Comparison of ENCODE assay signal across 17 cellular contexts in the genomic region with DNA sequence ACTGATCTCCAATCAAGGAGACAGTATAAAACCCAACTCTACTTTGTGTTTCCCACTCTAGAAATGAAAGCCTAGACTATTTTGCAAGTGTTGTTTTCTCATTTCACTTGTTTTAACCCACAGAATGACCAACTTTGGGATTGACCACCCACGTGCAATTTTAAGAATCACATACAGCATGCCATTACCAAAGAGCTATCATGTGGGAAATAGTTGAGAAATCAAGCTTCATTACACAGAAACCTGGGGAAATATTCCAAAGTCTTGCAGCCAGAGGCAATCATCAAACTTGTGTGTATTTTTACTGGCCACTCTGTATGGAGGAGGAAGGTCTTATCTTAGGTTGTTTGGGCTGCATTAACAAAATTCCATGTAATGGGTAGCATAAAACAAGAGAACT.
A peak's percentile ranks its signal among the peaks of the same experiment; 100 is the strongest.
DNase-seq lines count a peak whose midpoint lies in the region; ATAC-seq and TF ChIP-seq lines count a peak whose summit lies in the region.
"Had no signal": no experiment of that assay in that cellular context is flagged by ENCODE, and none has a peak within 500 bp of the region (broad histone marks: within the 10 kb centered on the region; RNA-seq: fewer than 3 reads in every experiment).

No MANE protein-coding gene starts in this region.

- no peak overlapping the region for H3K4me3 Mint-ChIP-seq in stimulated activated effector memory CD8-positive, alpha-beta T cell treated with anti-CD3 and anti-CD28 coated beads, Interleukin-12 subunit alpha, Interleukin-12 subunit beta, amount 100 ng/mL, for 72 hours
- H3K4me3 Mint-ChIP-seq: B cell; CD8-positive, alpha-beta T cell; H9 had no signal

- peak; percentile 64 for DNase-seq in AG10803 (ENCODE audit: low read depth)
- DNase-seq in amniotic epithelial cell (ENCODE audit: low read depth) = peak; percentile 30
- DNase-seq in fibroblast of peridontal ligament (ENCODE audit: extremely low read depth) = peak; percentile 72
- no peak for DNase-seq in sciatic nerve (ENCODE audit: low spot score)
- DNase-seq in GM03348 (ENCODE audit: low spot score) = no peak
- no peak for DNase-seq in stimulated activated effector memory CD8-positive, alpha-beta T cell treated with anti-CD3 and anti-CD28 coated beads, Interleukin-12 subunit alpha, Interleukin-12 subunit beta, amount 100 ng/mL, for 72 hours (ENCODE audit: low spot score in 2 of 2)
- DNase-seq: 8988T; Calu3; CD8-positive, alpha-beta T cell; DMS79 treated with DMSO at 0.1 percent for 48 hours; GF-D8; H9 had no signal

- H3K36me3 Mint-ChIP-seq in stimulated activated effector memory CD8-positive, alpha-beta T cell treated with anti-CD3 and anti-CD28 coated beads, Interleukin-12 subunit alpha, Interleukin-12 subunit beta, amount 100 ng/mL, for 72 hours = no peaks in the 10 kb centered on the region
- H3K36me3 Mint-ChIP-seq: CD8-positive, alpha-beta T cell had no signal

- H3K9me3 Mint-ChIP-seq in stimulated activated effector memory CD8-positive, alpha-beta T cell treated with anti-CD3 and anti-CD28 coated beads, Interleukin-12 subunit alpha, Interleukin-12 subunit beta, amount 100 ng/mL, for 72 hours = no peaks in the 10 kb centered on the region
- H3K9me3 Mint-ChIP-seq: CD8-positive, alpha-beta T cell; H9 had no signal

- no peak overlapping the region for H3K4me3 ChIP-seq in AG10803 (ENCODE audit: low read length)
- H3K4me3 ChIP-seq: BLaER1 treated with 17β-estradiol and CSF1 and Interleukin-3, amounts not matched to agents 10 nM and 100 nM; GM12878 had no signal

- H3K27ac Mint-ChIP-seq in stimulated activated effector memory CD8-positive, alpha-beta T cell treated with anti-CD3 and anti-CD28 coated beads, Interleukin-12 subunit alpha, Interleukin-12 subunit beta, amount 100 ng/mL, for 72 hours = no peak overlapping the region
- H3K27ac Mint-ChIP-seq: B cell; CD8-positive, alpha-beta T cell; H9 had no signal

- intact Hi-C loops in sciatic nerve (cut with DNase I) = no loop called here

- no peaks in the 10 kb centered on the region for H3K4me1 Mint-ChIP-seq in stimulated activated effector memory CD8-positive, alpha-beta T cell treated with anti-CD3 and anti-CD28 coated beads, Interleukin-12 subunit alpha, Interleukin-12 subunit beta, amount 100 ng/mL, for 72 hours
- H3K4me1 Mint-ChIP-seq: B cell, H9 had no signal

- no peak for TF ChIP-seq CTCF in AG10803 (conservative IDR thresholded peaks at IDR 0.05; ENCODE audit: low read length)

- peak; percentile 76 for ATAC-seq in sciatic nerve
- no peak for ATAC-seq in HG03175 (IDR thresholded peaks at IDR 0.05; ENCODE audit: unreplicated experiment)
- ATAC-seq in stimulated activated effector memory CD8-positive, alpha-beta T cell treated with anti-CD3 and anti-CD28 coated beads, Interleukin-12 subunit alpha, Interleukin-12 subunit beta, amount 100 ng/mL, for 72 hours = no peak
- ATAC-seq in HG03159 (IDR thresholded peaks at IDR 0.05; ENCODE audit: unreplicated experiment) = no peak
- ATAC-seq: CD8-positive, alpha-beta T cell; GM12878 had no signal

Comparison
In these comparisons a context has a peak if more than half of its experiments do, and no peak if none do; other contexts are left out.
1. DNase-seq: peak in AG10803 (single experiment), amniotic epithelial cell (single experiment) and fibroblast of peridontal ligament (single experiment); none in sciatic nerve (single experiment), GM03348 (single experiment) and stimulated activated effector memory CD8-positive, alpha-beta T cell treated with anti-CD3 and anti-CD28 coated beads, Interleukin-12 subunit alpha, Interleukin-12 subunit beta, amount 100 ng/mL, for 72 hours (0 of 2).